Comparison of ENCODE assay signal across 8 cellular contexts in genomic region chr17:17783825-17784598, GRCh38. TPM values are rescaled to one million over a fixed set of nuclear protein-coding genes. Genes with fewer than 3 reads are reported as not detected.
DNase-seq lines count a peak whose midpoint lies in the region; ATAC-seq and TF ChIP-seq lines count a peak whose summit lies in the region.

No MANE protein-coding gene starts in this region.

- DNase-seq in CD4-positive, alpha-beta T cell: peak in 4 of 10 experiments; percentile 14 to 42 (median 29)
- DNase-seq in Panc1 (ENCODE audit: low read depth, low spot score) (no peak), dermis blood vessel endothelial cell (peak; percentile 47), lung microvascular endothelial cell (ENCODE audit: low read depth in 2 of 2) (peak; percentile 41), superior temporal gyrus (ENCODE audit: extremely low spot score) (peak; percentile 82), GM10266 (ENCODE audit: extremely low spot score) (no peak)
- no peak for DNase-seq in activated effector memory CD4-positive, alpha-beta T cell treated with Interleukin-2 at 50 U/mL for 16 hours

- in situ Hi-C loops in Panc1 (cut with HindIII; ENCODE audit: low pct_unique_long_range_greater_than_20kb, low sequenced_read_pairs): no loop called here

- H3K36me3 ChIP-seq in Panc1 (ENCODE audit: control insufficient read depth, insufficient read depth, low read length): no peaks in the 10 kb centered on the region

- no peaks in the 10 kb centered on the region for H3K27me3 Mint-ChIP-seq in CD4-positive, alpha-beta T cell

- H3K4me3 Mint-ChIP-seq in CD4-positive, alpha-beta T cell: peak overlapping the region; percentile 91

- peak overlapping the region; percentile 77 for H3K27ac Mint-ChIP-seq in CD4-positive, alpha-beta T cell

- no peaks in the 10 kb centered on the region for H3K36me3 Mint-ChIP-seq in CD4-positive, alpha-beta T cell (ENCODE audit: low read depth)

- BruUV-seq in Panc1 (replicated peaks; lab: Mats Ljungman, UMichigan): no TSS peak

- H3K4me3 ChIP-seq in Panc1 (ENCODE audit: low read depth in 2 of 2, low read length in 2 of 2): peak overlapping the region; percentile 41 to 57

- CTCF ChIA-PET in CD4-positive, alpha-beta T cell (lab: Charles Lee): interaction anchor here (1.0 kb wide), 1 partner anchor 35 kb away, joined by 3 read pairs; no protein-coding TSS in a partner anchor
- CTCF ChIA-PET in Panc1 (lab: Charles Lee): interaction anchor here (0.7 kb wide), 1 partner anchor 28 kb away, joined by 3 read pairs; no protein-coding TSS in a partner anchor

- peaks cover 63% of the 10 kb centered on the region for H3K4me1 ChIP-seq in Panc1 (ENCODE audit: control insufficient read depth, insufficient read depth, low read length)

- TF ChIP-seq CTCF in CD4-positive, alpha-beta T cell (IDR thresholded peaks at IDR 0.05): no peak
- TF ChIP-seq CTCF in Panc1 (IDR thresholded peaks at IDR 0.05) (no peak), GM10266 (IDR thresholded peaks at IDR 0.05; ENCODE audit: control insufficient read depth, insufficient read depth, low read depth, missing control alignments) (no peak)

- no peak for ATAC-seq in CD4-positive, alpha-beta T cell (ENCODE audit: poor library complexity)
- ATAC-seq in HG02610 (IDR thresholded peaks at IDR 0.05; ENCODE audit: unreplicated experiment): peak; percentile 37
- no peak for ATAC-seq in Panc1

- H3K9me3 Mint-ChIP-seq in CD4-positive, alpha-beta T cell: no peaks in the 10 kb centered on the region

- H3K9me3 ChIP-seq in CD4-positive, alpha-beta T cell (ENCODE audit: control insufficient read depth, low read length): no peaks in the 10 kb centered on the region
- no peaks in the 10 kb centered on the region for H3K9me3 ChIP-seq in Panc1 (ENCODE audit: control insufficient read depth, insufficient read depth, low read depth, low read length)

- POLR2A ChIA-PET in CD4-positive, alpha-beta T cell (lab: Charles Lee): interaction anchor here (1.0 to 1.5 kb wide), 4 partner anchors 9 to 92 kb away, joined by 3 to 6 read pairs (median 4); partner anchors contain the start of gene SREBF1
- POLR2A ChIA-PET in Panc1 (lab: Charles Lee): no interaction called here

- H3K27ac ChIP-seq in CD4-positive, alpha-beta T cell (ENCODE audit: low read depth, low read length): peak overlapping the region; percentile 29
- H3K27ac ChIP-seq in Panc1 (ENCODE audit: low read length): peak overlapping the region; percentile 59

- intact Hi-C loops in CD4-positive, alpha-beta T cell (cut with DNase I, micrococcal nuclease): loop anchor here in 1 of 2 experiments (2.0 to 10.0 kb wide), 2 partner anchors 55 to 89 kb away; no protein-coding TSS in a partner anchor
- intact Hi-C loops in Panc1 (cut with micrococcal nuclease; ENCODE audit: unreplicated experiment): loop anchor here (10.0 kb wide), 1 partner anchor 99 kb away; the partner anchor contains the start of gene RAI1

- peaks cover 30% of the 10 kb centered on the region for H3K4me1 Mint-ChIP-seq in CD4-positive, alpha-beta T cell (ENCODE audit: low read depth)

- no peaks in the 10 kb centered on the region for H3K27me3 ChIP-seq in CD4-positive, alpha-beta T cell (ENCODE audit: control insufficient read depth, insufficient read depth, low read length)
- H3K27me3 ChIP-seq in Panc1 (ENCODE audit: control insufficient read depth, insufficient read depth, low read length): no peaks in the 10 kb centered on the region

RNA-seq across cellular contexts. Expression of gene SREBF1, which starts 52.8 kb away (rescaled TPM):
- 100 to 1,000 TPM; 249 to 264 TPM for total RNA-seq in CD4-positive, alpha-beta T cell
- total RNA-seq in Panc1 (2021; ENCODE audit: unreplicated experiment): 230 TPM
- polyA plus RNA-seq in Panc1 (2012; ENCODE audit: insufficient read length): 434 TPM
- 28.8 and 71.5 TPM in 2 replicates for total RNA-seq in dermis blood vessel endothelial cell
- 28.4 and 41.4 TPM in 2 replicates for total RNA-seq in lung microvascular endothelial cell

Comparison
In these comparisons a context has a peak if more than half of its experiments do, and no peak if none do; other contexts are left out.
1. DNase-seq: peak in dermis blood vessel endothelial cell (single experiment), lung microvascular endothelial cell (2 of 2) and superior temporal gyrus (single experiment); none in Panc1 (single experiment), GM10266 (single experiment) and activated effector memory CD4-positive, alpha-beta T cell treated with Interleukin-2 at 50 U/mL for 16 hours (single experiment).